In genomic region chr17:67471118-67471517, GRCh38 we compare ENCODE assay signal across 27 cellular contexts.
"Had no signal": no experiment of that assay in that cellular context is flagged by ENCODE, and none has a peak within 500 bp of the region (broad histone marks: within the 10 kb centered on the region; RNA-seq: fewer than 3 reads in every experiment).

No MANE protein-coding gene starts in this region.

- H3K27me3 Mint-ChIP-seq: dendritic cell treated with granulocyte-macrophage colony-stimulating factor and Interleukin-4, amounts not matched to agents 40 ng/mL and 50 ng/mL, for 4 days; effector memory CD8-positive, alpha-beta T cell; naive thymus-derived CD4-positive, alpha-beta T cell had no signal

- H3K4me3 Mint-ChIP-seq: dendritic cell treated with granulocyte-macrophage colony-stimulating factor and Interleukin-4, amounts not matched to agents 40 ng/mL and 50 ng/mL, for 4 days; endodermal cell had no signal

- H3K27me3 ChIP-seq: colonic mucosa, esophagus squamous epithelium, gastrocnemius medialis, heart right ventricle, left lung had no signal

- H3K27ac Mint-ChIP-seq: dendritic cell treated with granulocyte-macrophage colony-stimulating factor and Interleukin-4, amounts not matched to agents 40 ng/mL and 50 ng/mL, for 4 days; endodermal cell had no signal

- ATAC-seq: effector memory CD8-positive, alpha-beta T cell; esophagus mucosa; gastrocnemius medialis; heart right ventricle; left cardiac atrium; left lung; left ventricle myocardium superior; lower lobe of right lung; naive thymus-derived CD4-positive, alpha-beta T cell had no signal

- H3K9me3 ChIP-seq: colonic mucosa, esophagus squamous epithelium, gastrocnemius medialis, lower lobe of right lung had no signal

- H3K36me3 ChIP-seq: colonic mucosa, esophagus squamous epithelium, gastrocnemius medialis, heart right ventricle, left lung, lower lobe of right lung had no signal

- H3K9me3 Mint-ChIP-seq: dendritic cell treated with granulocyte-macrophage colony-stimulating factor and Interleukin-4, amounts not matched to agents 40 ng/mL and 50 ng/mL, for 4 days; effector memory CD8-positive, alpha-beta T cell had no signal

- FAIRE-seq: endometrium, islet of Langerhans, keratinocyte had no signal

- H3K27ac ChIP-seq: colonic mucosa, epithelial cell of prostate, esophagus squamous epithelium, left lung, lower lobe of right lung had no signal

- H3K4me1 ChIP-seq: colonic mucosa had no signal

- DNase-seq: colonic mucosa; cortex of kidney; effector CD8-positive, alpha-beta T cell; effector memory CD8-positive, alpha-beta T cell; endodermal cell; erythroblast; esophagus squamous epithelium; foreskin fibroblast; foreskin melanocyte; gastrocnemius medialis; glutamatergic neuron; head of caudate nucleus; heart right ventricle; hippocampal formation; left cardiac atrium; left lung; left ventricle myocardium superior; lower lobe of right lung; mesenchymal stem cell; midbrain; naive thymus-derived CD4-positive, alpha-beta T cell had no signal

- H3K4me3 ChIP-seq: colonic mucosa, esophagus squamous epithelium, gastrocnemius medialis, heart right ventricle, left lung, lower lobe of right lung had no signal
